In genomic region chr15:72796515-72797337, GRCh38 we compare ENCODE assay signal across 8 cellular contexts. TPM values are rescaled to one million over a fixed set of nuclear protein-coding genes. Genes with fewer than 3 reads are reported as not detected.
DNase-seq lines count a peak whose midpoint lies in the region; ATAC-seq, FAIRE-seq and TF ChIP-seq lines count a peak whose summit lies in the region.

No MANE protein-coding gene starts in this region.

- no peak for TF ChIP-seq EP300 in GM12878 (IDR thresholded peaks at IDR 0.05; ENCODE audit: borderline replicate concordance in 1 of 2, control insufficient read depth in 1 of 2, low read depth in 2 of 2, low read length in 2 of 2)

- H4K20me1 ChIP-seq in GM12878 (ENCODE audit: control insufficient read depth, insufficient read depth): no peaks in the 10 kb centered on the region

- BruUV-seq in GM12878 (replicated peaks; lab: Mats Ljungman, UMichigan): no TSS peak

- no peak overlapping the region for H3K9ac ChIP-seq in GM12878 (ENCODE audit: control insufficient read depth, insufficient read depth, low read length)

- TF ChIP-seq RAD21 in GM12878 (IDR thresholded peaks at IDR 0.05; ENCODE audit: insufficient read depth, low read depth, low read length): peak; percentile 59

- DNase-seq in GM06990 (ENCODE audit: extremely low read depth, insufficient read length): peak; percentile 58
- peak; percentile 32 for DNase-seq in HPDE6-E6E7 (ENCODE audit: extremely low spot score)
- DNase-seq in SW480 (ENCODE audit: low spot score): peak; percentile 58
- DNase-seq in GM12878 (ENCODE audit: low read depth, low spot score): no peak
- no peak for DNase-seq in iPS DF 6.9 (ENCODE audit: low read depth, low spot score)
- DNase-seq in gastrocnemius medialis: peak in 1 of 2 donors; percentile 46
- DNase-seq in DMS153 treated with DMSO at 0.1 percent for 48 hours (lab: John Stamatoyannopoulos, UW; ENCODE audit: unreplicated experiment): no peak

- TF ChIP-seq POLR2A in GM12878 (IDR thresholded peaks at IDR 0.05; ENCODE audit: low read depth, low read length) (no peak), gastrocnemius medialis (IDR thresholded peaks at IDR 0.05) (no peak)

- WGBS in GM12878 (ENCODE audit: insufficient coverage, insufficient replicate concordance, low lambda C conversion rate, missing lambda C conversion rate): 11% methylated on average over 60 of the region's 72 CpGs
- no CpG with 5 or more reads among the region's 72 CpGs for WGBS in iPS DF 6.9 (ENCODE audit: insufficient coverage, insufficient read length)

- peak; percentile 18 for TF ChIP-seq CTCF in GM06990 (IDR thresholded peaks at IDR 0.05; ENCODE audit: insufficient read depth, low read length, poor library complexity, severe bottlenecking)
- TF ChIP-seq CTCF in GM12878 (IDR thresholded peaks at IDR 0.05 in 2 of 3, conservative IDR thresholded peaks at IDR 0.05 in 1 of 3; ENCODE audit: control insufficient read depth in 2 of 3, extremely low read depth in 1 of 3, insufficient read depth in 1 of 3, low read depth in 3 of 3, low read length in 3 of 3): peak; percentile 50 to 55 (median 52); a peak in 5 of 6 replicates
- TF ChIP-seq CTCF in gastrocnemius medialis (IDR thresholded peaks at IDR 0.05 in 4 of 5, conservative IDR thresholded peaks at IDR 0.05 in 1 of 5): peak; percentile 57 to 89 (median 86)

- SMC1A ChIA-PET in GM12878 (lab: Charles Lee; ENCODE audit: uncharacterized antibody, unreplicated experiment): no interaction called here

- H3K36me3 ChIP-seq in GM06990 (ENCODE audit: control insufficient read depth, insufficient read depth, low read length) (no peaks in the 10 kb centered on the region), GM12878 (ENCODE audit: control insufficient read depth in 2 of 2, insufficient read depth in 2 of 2, low read length in 1 of 2) (no peaks in the 10 kb centered on the region), iPS DF 6.9 (ENCODE audit: control insufficient read depth, insufficient read depth, low read length) (no peaks in the 10 kb centered on the region), gastrocnemius medialis (no peaks in the 10 kb centered on the region)

- H3K27ac ChIP-seq in GM12878 (ENCODE audit: control insufficient read depth, insufficient read depth) (no peak overlapping the region), iPS DF 6.9 (ENCODE audit: low read length) (no peak overlapping the region), gastrocnemius medialis (peak overlapping the region; percentile 38 to 74 (median 61))

- intact Hi-C loops in GM12878 (cut with micrococcal nuclease; ENCODE audit: unreplicated experiment): loop anchor here (1.0 kb wide), 1 partner anchor 285 kb away; no protein-coding TSS in a partner anchor
- intact Hi-C loops in gastrocnemius medialis (cut with DNase I; ENCODE audit: low total_unique reads): loop anchor here (1.0 to 10.0 kb wide), 6 partner anchors 41 to 476 kb away; no protein-coding TSS in a partner anchor

- in situ Hi-C loops in GM12878 (cut with MboI) (no loop called here), gastrocnemius medialis (cut with MboI; ENCODE audit: low sequenced_read_pairs in 4 of 4) (loop anchor here in 3 of 4 donors (5.0 to 25.0 kb wide), 4 partner anchors 281 to 441 kb away; no protein-coding TSS in a partner anchor)

- RAD21 ChIA-PET in GM12878 (lab: Charles Lee; ENCODE audit: unreplicated experiment): no interaction called here

- H3K27me3 ChIP-seq in GM06990 (replicated peaks; ENCODE audit: control insufficient read depth, insufficient read depth, low read length) (no peaks in the 10 kb centered on the region), GM12878 (replicated peaks in 1 of 2; ENCODE audit: control insufficient read depth in 2 of 2, insufficient read depth in 2 of 2, low read length in 1 of 2) (peaks cover 0 to 3% of the 10 kb centered on the region in 2 experiments; a peak in 1 of 4 replicates), iPS DF 6.9 (ENCODE audit: control insufficient read depth, insufficient read depth, low read length) (peaks cover 3% of the 10 kb centered on the region; the same call in 1 of the 2 replicates), gastrocnemius medialis (no peaks in the 10 kb centered on the region)

- CTCF ChIA-PET in GM12878 (lab: Yijun Ruan, JAX): interaction anchor here (2.4 to 3.4 kb wide), 2 partner anchors 74 to 286 kb away, joined by 10 to 21 read pairs; no protein-coding TSS in a partner anchor

- peaks cover 8% of the 10 kb centered on the region; the same call in 1 of the 2 replicates for H3K4me1 ChIP-seq in GM12878 (ENCODE audit: control insufficient read depth, insufficient read depth, low read length)
- no peaks in the 10 kb centered on the region for H3K4me1 ChIP-seq in iPS DF 6.9 (ENCODE audit: control insufficient read depth, insufficient read depth, low read length)
- H3K4me1 ChIP-seq in gastrocnemius medialis: peaks cover 0 to 10% of the 10 kb centered on the region in 2 donors

- ATAC-seq in GM12878: peak; percentile 96
- peak; percentile 90 to 93 for ATAC-seq in gastrocnemius medialis
- ATAC-seq in GM19452 (IDR thresholded peaks at IDR 0.05; ENCODE audit: unreplicated experiment): no peak

- POLR2A ChIA-PET in GM12878 (lab: Charles Lee): no interaction called here

- H2AFZ ChIP-seq in GM12878 (ENCODE audit: control insufficient read depth, low read depth, low read length): peak overlapping the region; percentile 80

- peak overlapping the region; percentile 88 for H3K4me2 ChIP-seq in GM12878 (ENCODE audit: control insufficient read depth, insufficient read depth)

- no peak for FAIRE-seq in GM12878 (lab: Jason Lieb, UNC)

- no peaks in the 10 kb centered on the region for H3K79me2 ChIP-seq in GM12878 (ENCODE audit: control insufficient read depth, insufficient read depth, low read length)

- peak overlapping the region; percentile 50 for H3K4me3 ChIP-seq in GM06990 (replicated peaks; ENCODE audit: low read depth, low read length)
- peak overlapping the region; percentile 25; the same call in 1 of the 2 replicates for H3K4me3 ChIP-seq in GM12878
- H3K4me3 ChIP-seq in iPS DF 6.9 (ENCODE audit: low read length): peak overlapping the region; percentile 50; the same call in 1 of the 2 replicates
- peak overlapping the region; percentile 57 to 64 (median 60) for H3K4me3 ChIP-seq in gastrocnemius medialis

- no peaks in the 10 kb centered on the region for H3K9me3 ChIP-seq in GM12878 (replicated peaks; ENCODE audit: control insufficient read depth, insufficient read depth, low read length)
- no peaks in the 10 kb centered on the region for H3K9me3 ChIP-seq in iPS DF 6.9 (ENCODE audit: control insufficient read depth, insufficient read depth, low read length)
- H3K9me3 ChIP-seq in gastrocnemius medialis: no peaks in the 10 kb centered on the region

TF ChIP-seq in GM12878, 131 proteins besides CTCF, POLR2A, EP300 and RAD21 (continues in another document):
- no peak for TF ChIP-seq ZNF687 (IDR thresholded peaks at IDR 0.05)
- TF ChIP-seq SMAD5 (IDR thresholded peaks at IDR 0.05; ENCODE audit: low read depth): no peak
- no peak for TF ChIP-seq SIX5 (IDR thresholded peaks at IDR 0.05; ENCODE audit: low read depth, low read length, severe bottlenecking)
- no peak for TF ChIP-seq TAF1 (IDR thresholded peaks at IDR 0.05; ENCODE audit: borderline replicate concordance, low read depth, low read length)

RNA-seq across cellular contexts. Expression of gene ADPGK, which starts 13.2 kb away (rescaled TPM):
- 374 and 402 TPM in 2 replicates for total RNA-seq in GM12878 (2013; cell fraction: nucleolus; rRNA removed)
- 66.0 and 78.9 TPM in 2 replicates for total RNA-seq in GM12878 (2014; rRNA removed)
- 56.2 and 60.2 TPM in 2 replicates for total RNA-seq in GM12878 (2014; rRNA removed; fragmentation: Illumina TruSeq; extraction: Trizol)
- total RNA-seq in GM12878 (2021): 50.3 and 53.2 TPM in 2 replicates
- polyA plus RNA-seq in GM12878 (2011; ENCODE audit: low read depth): 42.9 TPM
- polyA plus RNA-seq in GM12878 (2011; rRNA removed): 146 and 165 TPM in 2 replicates
- 74.2 and 83.1 TPM in 2 replicates for polyA plus RNA-seq in GM12878 (2011; cell fraction: cytosol; rRNA removed)
- 171 and 176 TPM in 2 replicates for polyA plus RNA-seq in GM12878 (2011; cell fraction: nucleus; rRNA removed)
- polyA plus RNA-seq in GM12878 (2012): 47.5 and 54.3 TPM in 2 replicates
- polyA plus RNA-seq in GM12878 (2014; fragmentation: Illumina TruSeq; extraction: Trizol): 66.6 and 66.7 TPM in 2 replicates
- polyA plus RNA-seq in GM12878 (2014; fragmentation: Nextera tagmentation; extraction: Ambion mirVana): 10 to 100 TPM; 13.8 to 18.1 TPM
- polyA plus RNA-seq in GM12878 (2014; rRNA removed): 65.5 and 78.8 TPM in 2 replicates
- polyA plus RNA-seq in GM12878 (2016; fragmentation: Nextera tagmentation; extraction: Ambion mirVana): 10 to 100 TPM; 51.5 to 53.1 TPM
- 76.5 and 81.0 TPM in 2 replicates for polyA minus RNA-seq in GM12878 (2011; rRNA and poly(A)+ RNA removed)
- polyA minus RNA-seq in GM12878 (2011; cell fraction: cytosol; rRNA and poly(A)+ RNA removed): 24.2 and 31.1 TPM in 2 replicates
- polyA minus RNA-seq in GM12878 (2011; cell fraction: nucleus; rRNA and poly(A)+ RNA removed): 80.6 and 96.3 TPM in 2 replicates
- 10 to 100 TPM; 13.4 to 23.2 (median 17.2) TPM for total RNA-seq in gastrocnemius medialis

Comparison
In these comparisons a context has a peak if more than half of its experiments do, and no peak if none do; other contexts are left out.
1. DNase-seq: peak in GM06990 (single experiment), HPDE6-E6E7 (single experiment) and SW480 (single experiment); none in GM12878 (single experiment), iPS DF 6.9 (single experiment) and DMS153 treated with DMSO at 0.1 percent for 48 hours (single experiment).
2. CTCF ChIP-seq: peak in every context shown above with its lines; median percentile 86 in gastrocnemius medialis; 52 in GM12878; 18 in GM06990.
3. H3K27ac ChIP-seq: peak in gastrocnemius medialis (4 of 4); none in GM12878 (single experiment) and iPS DF 6.9 (single experiment).
4. Peak in every context shown above with its lines, with median percentiles within 50 percentile points of each other: H3K4me3 ChIP-seq.